ENCODE assay signal across 1 cellular context in genomic region chr12:132872975-132873421, GRCh38.
TF ChIP-seq lines count a peak whose summit lies in the region.

No MANE protein-coding gene starts in this region.

TF ChIP-seq in GM23338, 12 proteins besides CTCF, POLR2A, EP300 and RAD21 (continued from another document):
- TF ChIP-seq ZNF462 (CRISPR knock-in tag; IDR thresholded peaks at IDR 0.05) (no peak), ZNF114 (CRISPR knock-in tag; IDR thresholded peaks at IDR 0.05) (no peak), EZH2 (IDR thresholded peaks at IDR 0.05; ENCODE audit: low read depth, unreplicated experiment) (no peak), ZNF331 (CRISPR knock-in tag; IDR thresholded peaks at IDR 0.05; ENCODE audit: low read depth) (no peak)
TF ChIP-seq in GM23338: peak in this region for 0.
